8 cellular contexts compared by ENCODE assay signal in the genomic region with DNA sequence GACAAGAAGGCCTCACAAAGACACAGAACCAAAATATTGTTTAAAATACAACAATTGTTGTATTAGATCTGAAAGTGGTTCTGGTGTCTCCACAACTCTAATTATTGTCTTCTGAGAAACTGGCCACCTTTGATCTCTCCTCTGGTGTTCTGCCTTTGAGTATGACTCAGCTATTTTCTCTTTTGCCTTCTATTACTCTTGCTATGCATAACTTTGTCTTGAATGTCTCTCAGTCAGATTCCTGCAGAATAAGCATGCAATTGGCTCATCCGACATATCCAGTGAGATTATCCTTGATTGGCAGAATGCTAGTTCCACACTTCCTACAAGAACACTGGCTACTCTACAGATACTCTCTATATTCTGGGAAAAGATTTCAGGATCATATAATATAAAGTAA. TPM values are rescaled to one million over a fixed set of nuclear protein-coding genes. Genes with fewer than 3 reads are reported as not detected.
DNase-seq lines count a peak whose midpoint lies in the region; ATAC-seq lines count a peak whose summit lies in the region.

No MANE protein-coding gene starts in this region.

- no peak overlapping the region for H2BK5ac ChIP-seq in mesendoderm (ENCODE audit: low read length)

- H3K27ac Mint-ChIP-seq in activated naive CD4-positive, alpha-beta T cell treated with anti-CD3 and anti-CD28 coated beads, Interleukin-2, amount 50 U/mL, for 72 hours: no peak overlapping the region

- no peak overlapping the region for H4K8ac ChIP-seq in mesendoderm (ENCODE audit: low read depth, low read length)

- no peaks in the 10 kb centered on the region for H3K4me1 ChIP-seq in mesendoderm (ENCODE audit: control insufficient read depth, low read depth, low read length)

- no peak overlapping the region for H2BK15ac ChIP-seq in mesendoderm (replicated peaks; ENCODE audit: low read depth)

- H2AK5ac ChIP-seq in mesendoderm (ENCODE audit: low read length): no peak overlapping the region

- no peak overlapping the region for H3K23ac ChIP-seq in mesendoderm (ENCODE audit: low read length)

- H3K79me1 ChIP-seq in mesendoderm (ENCODE audit: low read length): no peaks in the 10 kb centered on the region

- H4K5ac ChIP-seq in mesendoderm (ENCODE audit: low read length): no peak overlapping the region

- H3K36me3 Mint-ChIP-seq in activated naive CD4-positive, alpha-beta T cell treated with anti-CD3 and anti-CD28 coated beads, Interleukin-2, amount 50 U/mL, for 72 hours: peaks cover 0 to 4% of the 10 kb centered on the region in 2 donors

- H3K4me2 ChIP-seq in mesendoderm (ENCODE audit: low read length): no peak overlapping the region

- no peak overlapping the region for H3K9ac ChIP-seq in mesendoderm (ENCODE audit: low read length)

- H3K4me3 ChIP-seq in mesendoderm (ENCODE audit: low read length): no peak overlapping the region

- no peak overlapping the region for H3K4ac ChIP-seq in mesendoderm (ENCODE audit: low read depth, low read length)

- H3K27ac ChIP-seq in mesendoderm (ENCODE audit: low read depth, low read length): no peak overlapping the region

- H3K56ac ChIP-seq in mesendoderm (ENCODE audit: low read length): no peak overlapping the region

- peak; percentile 96 for ATAC-seq in GM21786 (IDR thresholded peaks at IDR 0.05; ENCODE audit: unreplicated experiment)
- ATAC-seq in activated naive CD4-positive, alpha-beta T cell treated with anti-CD3 and anti-CD28 coated beads, Interleukin-2, amount 50 U/mL, for 72 hours: no peak

- no peaks in the 10 kb centered on the region for H3K27me3 ChIP-seq in mesendoderm (ENCODE audit: insufficient read depth, low read length, poor library complexity)

- no CpG with 5 or more reads among the region's 1 CpG for WGBS in mesendoderm (ENCODE audit: extremely low coverage, insufficient coverage, low lambda C conversion rate)

- DNase-seq in AML-193 (lab: John Stamatoyannopoulos, UW): peak; percentile 54 to 69
- peak; percentile 27 to 59 for DNase-seq in NOMO-1 (lab: John Stamatoyannopoulos, UW; ENCODE audit: unreplicated experiment in 2 of 2)
- peak; percentile 34 for DNase-seq in foreskin melanocyte
- no peak for DNase-seq in mesendoderm
- no peak for DNase-seq in activated naive CD4-positive, alpha-beta T cell treated with anti-CD3 and anti-CD28 coated beads, Interleukin-2, amount 50 U/mL, for 72 hours (ENCODE audit: low spot score in 2 of 2)
- no peak for DNase-seq in NCI-H128 (lab: John Stamatoyannopoulos, UW; ENCODE audit: unreplicated experiment)
- no peak for DNase-seq in NK-92 treated with Interleukin-12 subunit alpha and Interleukin-12 subunit beta, amount 100 ng/mL, for 24 hours (lab: John Stamatoyannopoulos, UW)

- H3K79me2 ChIP-seq in mesendoderm (ENCODE audit: control insufficient read depth, insufficient read depth, low read length): no peaks in the 10 kb centered on the region

- H3K9me3 Mint-ChIP-seq in activated naive CD4-positive, alpha-beta T cell treated with anti-CD3 and anti-CD28 coated beads, Interleukin-2, amount 50 U/mL, for 72 hours: peaks cover 0 to 5% of the 10 kb centered on the region in 2 donors

- no peak overlapping the region for H2BK120ac ChIP-seq in mesendoderm (ENCODE audit: low read depth, low read length)

- H3K36me3 ChIP-seq in mesendoderm (ENCODE audit: control insufficient read depth, insufficient read depth, low read length): no peaks in the 10 kb centered on the region

- no peak overlapping the region for H3K18ac ChIP-seq in mesendoderm (ENCODE audit: low read length)

RNA-seq across cellular contexts. Expression of gene EPM2A, which starts 14.3 kb away (rescaled TPM):
- 2.8 TPM for polyA plus RNA-seq in mesendoderm (2013, experiment 1 of 2)
- 2.4 TPM for polyA plus RNA-seq in mesendoderm (2013, experiment 2 of 2)
- total RNA-seq in activated naive CD4-positive, alpha-beta T cell treated with anti-CD3 and anti-CD28 coated beads, Interleukin-2, amount 50 U/mL, for 72 hours: 1 to 10 TPM; 7.4 to 9.8 TPM

Comparison
In these comparisons a context has a peak if more than half of its experiments do, and no peak if none do; other contexts are left out.
1. DNase-seq: peak in AML-193 (2 of 2), NOMO-1 (2 of 2) and foreskin melanocyte (single experiment); none in mesendoderm (single experiment), activated naive CD4-positive, alpha-beta T cell treated with anti-CD3 and anti-CD28 coated beads, Interleukin-2, amount 50 U/mL, for 72 hours (0 of 2), NCI-H128 (single experiment) and NK-92 treated with Interleukin-12 subunit alpha and Interleukin-12 subunit beta, amount 100 ng/mL, for 24 hours (single experiment).